22 cellular contexts compared by ENCODE assay signal in the genomic region with DNA sequence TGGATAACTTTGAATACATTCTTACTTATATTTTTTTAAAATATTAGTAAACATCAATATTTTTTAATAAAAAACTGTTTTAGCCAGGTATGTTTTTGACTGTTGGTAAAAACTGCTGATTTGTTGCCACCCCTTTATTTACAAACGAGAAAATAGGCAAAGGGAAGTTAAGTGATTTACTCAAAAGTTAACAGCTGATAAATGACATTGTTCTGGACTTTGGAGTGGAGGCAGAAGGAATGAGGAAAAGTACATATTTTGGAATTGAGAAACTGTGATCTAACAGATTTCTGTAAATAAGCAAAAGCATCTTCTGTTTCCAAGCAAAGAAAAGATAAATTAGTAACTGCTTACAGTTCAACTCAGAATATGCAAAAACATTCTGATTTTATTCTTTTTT.
"Had no signal": no experiment of that assay in that cellular context is flagged by ENCODE, and none has a peak within 500 bp of the region (broad histone marks: within the 10 kb centered on the region; RNA-seq: fewer than 3 reads in every experiment).

No MANE protein-coding gene starts in this region.

- DNase-seq: colonic mucosa; cortex of kidney; effector CD4-positive, alpha-beta T cell; effector memory CD4-positive, alpha-beta T cell; foreskin keratinocyte; heart left ventricle; hypothalamus; immature natural killer cell; islet precursor cell; kidney; kidney glomerular epithelial cell; left colon; left ventricle myocardium inferior; lower lobe of right lung; mesenchymal stem cell; mucosa of descending colon; naive B cell had no signal

- H3K27me3 ChIP-seq: colonic mucosa, esophagus muscularis mucosa, foreskin keratinocyte, gastroesophageal sphincter, heart left ventricle, hepatocyte had no signal

- H3K4me3 ChIP-seq: colonic mucosa, esophagus muscularis mucosa, gastroesophageal sphincter, heart left ventricle, hepatocyte, left ventricle myocardium inferior, lower lobe of right lung, mucosa of descending colon had no signal

- H3K9me3 ChIP-seq: colonic mucosa, esophagus muscularis mucosa, gastroesophageal sphincter, heart left ventricle, left ventricle myocardium inferior, lower lobe of right lung, mucosa of descending colon had no signal

- H2AFZ ChIP-seq: hepatocyte had no signal

- FAIRE-seq: endothelial cell of umbilical vein, frontal cortex, kidney had no signal

- H3K27ac ChIP-seq: colonic mucosa, esophagus muscularis mucosa, foreskin keratinocyte, gastroesophageal sphincter, heart left ventricle, hepatocyte, left ventricle myocardium inferior, lower lobe of right lung had no signal
